17 cellular contexts compared by ENCODE assay signal in the genomic region with DNA sequence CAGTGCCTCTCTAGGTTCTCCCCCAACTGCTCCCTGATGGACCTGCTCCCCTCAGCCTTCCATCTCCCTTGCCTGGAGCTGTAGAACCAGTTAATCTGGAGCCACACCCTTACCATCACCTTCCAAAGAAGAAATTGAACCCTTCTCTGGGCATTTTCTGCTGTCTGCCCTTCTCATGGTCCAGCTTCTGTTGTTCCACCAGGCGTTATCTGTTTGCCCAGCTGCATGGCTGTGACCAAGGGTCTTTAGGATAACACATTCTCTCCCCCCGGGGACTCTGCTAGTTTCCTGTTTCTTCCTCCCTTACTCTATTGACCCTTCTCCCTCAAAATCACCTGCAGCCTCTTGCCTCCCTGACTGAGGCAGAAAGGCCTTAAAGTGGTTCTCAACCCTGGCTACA. TPM values are rescaled to one million over a fixed set of nuclear protein-coding genes. Genes with fewer than 3 reads are reported as not detected.
DNase-seq lines count a peak whose midpoint lies in the region; ATAC-seq, FAIRE-seq and TF ChIP-seq lines count a peak whose summit lies in the region.
"Had no signal": no experiment of that assay in that cellular context is flagged by ENCODE, and none has a peak within 500 bp of the region (broad histone marks: within the 10 kb centered on the region; RNA-seq: fewer than 3 reads in every experiment).

No MANE protein-coding gene starts in this region.

- peak; percentile 19 for FAIRE-seq in K562 (lab: Jason Lieb, UNC)
- FAIRE-seq in urothelium cell line (lab: Jason Lieb, UNC), result no peak

- no peak for TF ChIP-seq RAD21 in K562 (CRISPR knock-in tag; conservative IDR thresholded peaks at IDR 0.05 in 1 of 2, IDR thresholded peaks at IDR 0.05 in 1 of 2)

- H3K27me3 ChIP-seq in Caco-2 (replicated peaks; ENCODE audit: control insufficient read depth, insufficient read depth, low read length) (no peaks in the 10 kb centered on the region), H7 (ENCODE audit: control insufficient read depth, insufficient read depth, low read length) (peaks cover 25% of the 10 kb centered on the region), K562 (ENCODE audit: control insufficient read depth in 2 of 2, insufficient read depth in 2 of 2, low read length in 2 of 2) (no peaks in the 10 kb centered on the region), right cardiac atrium (ENCODE audit: control insufficient read depth, insufficient read depth) (no peaks in the 10 kb centered on the region)

- no peaks in the 10 kb centered on the region for H3K9me3 ChIP-seq in Caco-2
- H3K9me3 ChIP-seq in K562 (replicated peaks; ENCODE audit: control insufficient read depth, insufficient read depth, low read depth, low read length), result no peaks in the 10 kb centered on the region
- no peaks in the 10 kb centered on the region for H3K9me3 ChIP-seq in right cardiac atrium (ENCODE audit: control insufficient read depth, low read length)
- H3K9me3 ChIP-seq: SK-N-SH had no signal

- ATAC-seq in K562, result peak; percentile 22; the same call in 1 of the 3 replicates
- ATAC-seq in GM18867 (IDR thresholded peaks at IDR 0.05; ENCODE audit: unreplicated experiment), result no peak
- no peak for ATAC-seq in right cardiac atrium
- ATAC-seq: CD8-positive, alpha-beta T cell; Panc1; Right ventricle myocardium inferior had no signal

- H3K36me3 ChIP-seq in Caco-2 (ENCODE audit: control insufficient read depth, insufficient read depth, low read length), result no peaks in the 10 kb centered on the region
- no peaks in the 10 kb centered on the region for H3K36me3 ChIP-seq in H7 (replicated peaks; ENCODE audit: control insufficient read depth, insufficient read depth, low read length)
- H3K36me3 ChIP-seq in K562 (ENCODE audit: control insufficient read depth, insufficient read depth, low read length), result no peaks in the 10 kb centered on the region

- in situ Hi-C loops in K562 (cut with MboI), result no loop called here

- peaks cover 5% of the 10 kb centered on the region for H3K27me3 Mint-ChIP-seq in Caco-2 (ENCODE audit: insufficient read depth, unreplicated experiment)

- peak overlapping the region; percentile 20; the same call in 1 of the 2 replicates for H3K4me2 ChIP-seq in K562 (ENCODE audit: insufficient read depth, low read length)
- H3K4me2 ChIP-seq: SK-N-SH had no signal

- H3K9ac ChIP-seq in K562 (ENCODE audit: insufficient read depth in 1 of 2, low read depth in 2 of 2, low read length in 2 of 2), result peak overlapping the region in 1 of 2 experiments; percentile 4; a peak in 1 of 4 replicates
- H3K9ac ChIP-seq: SK-N-SH had no signal

- no peaks in the 10 kb centered on the region for H3K79me2 ChIP-seq in K562 (ENCODE audit: control insufficient read depth, insufficient read depth, low read length)

- H3K4me1 ChIP-seq in Caco-2, result peaks cover 10% of the 10 kb centered on the region; the same call in 1 of the 2 replicates
- peaks cover 6 to 19% of the 10 kb centered on the region in 2 experiments; a peak in 4 of 5 replicates for H3K4me1 ChIP-seq in K562 (replicated peaks in 1 of 2; ENCODE audit: control insufficient read depth in 2 of 2, insufficient read depth in 2 of 2, low read length in 2 of 2)
- H3K4me1 ChIP-seq in right cardiac atrium (ENCODE audit: control insufficient read depth, insufficient read depth, low read length), result no peaks in the 10 kb centered on the region

- no peak for TF ChIP-seq POLR2A in K562 (conservative IDR thresholded peaks at IDR 0.05)

- POLR2A ChIA-PET in Caco-2 (lab: Charles Lee), result no interaction called here
- POLR2A ChIA-PET in K562 (lab: Yijun Ruan, JAX), result interaction anchor here (0.7 to 1.1 kb wide), 3 partner anchors 9 to 13 kb away, joined by 3 to 4 read pairs (median 3); no protein-coding TSS in a partner anchor

- no peak overlapping the region for H3K4me3 Mint-ChIP-seq in Caco-2 (ENCODE audit: unreplicated experiment)

- H3K9me1 ChIP-seq in K562 (ENCODE audit: control insufficient read depth, insufficient read depth, low read length), result no peaks in the 10 kb centered on the region

- intact Hi-C loops in Caco-2 (cut with micrococcal nuclease; ENCODE audit: unreplicated experiment) (loop anchor here (5.0 kb wide), 1 partner anchor 188 kb away; no protein-coding TSS in a partner anchor), K562 (cut with micrococcal nuclease) (no loop called here), right cardiac atrium (cut with DNase I) (no loop called here)

- H4K20me1 ChIP-seq in K562 (replicated peaks; ENCODE audit: control insufficient read depth, insufficient read depth, low read length), result no peaks in the 10 kb centered on the region

- WGBS in K562 (ENCODE audit: insufficient coverage, low coverage, missing lambda C conversion rate), result 12% methylated on average over 2 of the region's 2 CpGs
- 91% methylated on average over 2 of the region's 2 CpGs for WGBS in right cardiac atrium

- no peak overlapping the region for H2AFZ ChIP-seq in K562 (ENCODE audit: low read depth, low read length)

- CTCF ChIA-PET in Caco-2 (lab: Charles Lee), result no interaction called here
- CTCF ChIA-PET in K562 (lab: Yijun Ruan, JAX; ENCODE audit: low intra/inter-chr PET ratio), result no interaction called here

- H3K4me1 Mint-ChIP-seq in Caco-2 (ENCODE audit: low read depth, unreplicated experiment), result peaks cover 7% of the 10 kb centered on the region

- peak overlapping the region; percentile 82 for H3K27ac Mint-ChIP-seq in Caco-2 (ENCODE audit: unreplicated experiment)
- H3K27ac Mint-ChIP-seq: CD8-positive, alpha-beta T cell had no signal

- H3K27ac ChIP-seq in K562 (ENCODE audit: extremely low read depth, low read depth, low read length) (no peak overlapping the region), right cardiac atrium (ENCODE audit: low read length) (no peak overlapping the region)

- no peaks in the 10 kb centered on the region for H3K36me3 Mint-ChIP-seq in Caco-2 (ENCODE audit: insufficient read depth, unreplicated experiment)
- H3K36me3 Mint-ChIP-seq: CD8-positive, alpha-beta T cell had no signal

- no peak for DNase-seq in Caco-2
- DNase-seq in H7, result peak; percentile 5
- DNase-seq in K562 (ENCODE audit: extremely low read depth in 1 of 4, low spot score in 3 of 4), result peak; percentile 16 to 45 (median 30)
- peak; percentile 41 for DNase-seq in mesenteric fat pad (ENCODE audit: low spot score)
- DNase-seq in right cardiac atrium, result no peak
- DNase-seq in urothelium cell line (ENCODE audit: low spot score), result no peak
- DNase-seq in GOT3 (lab: John Stamatoyannopoulos, UW), result no peak
- DNase-seq: Kasumi-1, NCI-H226, NCI-H526 treated with DMSO at 0.1 percent for 48 hours, SK-N-SH had no signal

- BruUV-seq in Caco-2 (replicated peaks; lab: Mats Ljungman, UMichigan) (no TSS peak), K562 (replicated peaks; lab: Mats Ljungman, UMichigan) (no TSS peak)

- peak; percentile 27; the same call in 1 of the 2 replicates for TF ChIP-seq EP300 in K562 (IDR thresholded peaks at IDR 0.05; ENCODE audit: low read length)

- H3K4me3 ChIP-seq in Caco-2 (ENCODE audit: low read depth, low read length), result no peak overlapping the region
- H3K4me3 ChIP-seq in H7 (ENCODE audit: insufficient read depth, low read depth, low read length), result no peak overlapping the region
- H3K4me3 ChIP-seq in K562, result no peak overlapping the region
- no peak overlapping the region for H3K4me3 ChIP-seq in right cardiac atrium (ENCODE audit: low read length)

- H3K9me3 Mint-ChIP-seq in Caco-2 (ENCODE audit: unreplicated experiment), result no peaks in the 10 kb centered on the region
- H3K9me3 Mint-ChIP-seq: CD8-positive, alpha-beta T cell had no signal

- no peak for TF ChIP-seq CTCF in Caco-2 (IDR thresholded peaks at IDR 0.05; ENCODE audit: insufficient read depth in 1 of 2, low read depth in 1 of 2, low read length in 1 of 2, severe bottlenecking in 1 of 2, unreplicated experiment in 1 of 2)
- no peak for TF ChIP-seq CTCF in K562 (IDR thresholded peaks at IDR 0.05 in 2 of 3, conservative IDR thresholded peaks at IDR 0.05 in 1 of 3; ENCODE audit: insufficient read depth in 2 of 3, low read depth in 1 of 3, low read length in 3 of 3)

RNA-seq across cellular contexts. Expression of gene ANKRD53, which starts 3.2 kb away (rescaled TPM):
- total RNA-seq in Caco-2 (2022) (0.16 and 0.28 TPM in 2 replicates), K562 (2014; rRNA removed) (0.20 TPM in 1 of 2 replicates, not detected in the other), K562 (2014; rRNA removed; fragmentation: Illumina TruSeq; extraction: Trizol) (not detected in 2 replicates), K562 (2015; rRNA removed; fragmentation: Illumina TruSeq; extraction: Trizol) (not detected in 2 replicates), K562 (2021) (0.18 TPM in 1 of 2 replicates, not detected in the other), mesenteric fat pad (17.6 TPM), right cardiac atrium (1 to 10 TPM in 3 of 4 donors, under 1 TPM in 1; 0.71 to 3.1 (median 1.1) TPM)
- total RNA-seq in H7 (2014; rRNA removed; shearing (Covaris generic)), result not detected in 2 replicates
- not detected in 2 replicates for total RNA-seq in K562 (2011; cell fraction: chromatin; rRNA removed; ENCODE audit: low replicate concordance)
- 0.17 TPM in 1 of 2 replicates, not detected in the other for total RNA-seq in K562 (2011; cell fraction: nucleolus; rRNA removed)
- not detected in 2 replicates for total RNA-seq in K562 (2011; cell fraction: nucleoplasm; rRNA removed)
- polyA plus RNA-seq in K562 (2011; rRNA removed) (not detected in 2 replicates), K562 (2014; fragmentation: Illumina TruSeq; extraction: Trizol) (not detected in 2 replicates), K562 (2014; fragmentation: Nextera tagmentation; extraction: Ambion mirVana) (not detected), K562 (2014; rRNA removed) (not detected in 2 replicates), right cardiac atrium (1.3 TPM)
- not detected in 2 replicates for polyA plus RNA-seq in K562 (2011; cell fraction: cytosol; rRNA removed)
- 0.07 and 0.10 TPM in 2 replicates for polyA plus RNA-seq in K562 (2011; cell fraction: nucleus; rRNA removed)
- not detected in 2 replicates for polyA plus RNA-seq in K562 (2012)
- not detected in 2 replicates for polyA minus RNA-seq in K562 (2011; rRNA and poly(A)+ RNA removed)
- not detected in 2 replicates for polyA minus RNA-seq in K562 (2011; cell fraction: cytosol; rRNA and poly(A)+ RNA removed)
- polyA minus RNA-seq in K562 (2011; cell fraction: nucleus; rRNA and poly(A)+ RNA removed), result not detected in 2 replicates
- total RNA-seq: Daoy, H4 had no signal

RNA-seq across cellular contexts. Expression of gene TEX261, which starts 19.4 kb away (rescaled TPM):
- total RNA-seq in Caco-2 (2022), result 64.1 and 70.0 TPM in 2 replicates
- total RNA-seq in H7 (2014; rRNA removed; shearing (Covaris generic)), result 13.4 and 13.5 TPM in 2 replicates
- 56.1 and 63.4 TPM in 2 replicates for total RNA-seq in K562 (2011; cell fraction: chromatin; rRNA removed; ENCODE audit: low replicate concordance)
- 49.9 and 50.0 TPM in 2 replicates for total RNA-seq in K562 (2011; cell fraction: nucleolus; rRNA removed)
- 70.2 and 95.7 TPM in 2 replicates for total RNA-seq in K562 (2011; cell fraction: nucleoplasm; rRNA removed)
- 18.3 and 29.7 TPM in 2 replicates for total RNA-seq in K562 (2014; rRNA removed)
- 44.2 and 46.1 TPM in 2 replicates for total RNA-seq in K562 (2014; rRNA removed; fragmentation: Illumina TruSeq; extraction: Trizol)
- 53.0 and 56.9 TPM in 2 replicates for total RNA-seq in K562 (2015; rRNA removed; fragmentation: Illumina TruSeq; extraction: Trizol)
- total RNA-seq in K562 (2021), result 55.3 and 60.4 TPM in 2 replicates
- polyA plus RNA-seq in K562 (2011; rRNA removed), result 50.1 and 99.5 TPM in 2 replicates
- 71.7 and 115 TPM in 2 replicates for polyA plus RNA-seq in K562 (2011; cell fraction: cytosol; rRNA removed)
- 67.7 and 143 TPM in 2 replicates for polyA plus RNA-seq in K562 (2011; cell fraction: nucleus; rRNA removed)
- polyA plus RNA-seq in K562 (2012), result 57.6 and 58.8 TPM in 2 replicates
- 99.5 and 110 TPM in 2 replicates for polyA plus RNA-seq in K562 (2014; fragmentation: Illumina TruSeq; extraction: Trizol)
- polyA plus RNA-seq in K562 (2014; fragmentation: Nextera tagmentation; extraction: Ambion mirVana), result 10 to 100 TPM; 11.9 to 16.7 TPM
- 51.9 and 64.0 TPM in 2 replicates for polyA plus RNA-seq in K562 (2014; rRNA removed)
- 27.1 and 69.7 TPM in 2 replicates for polyA minus RNA-seq in K562 (2011; rRNA and poly(A)+ RNA removed)
- polyA minus RNA-seq in K562 (2011; cell fraction: cytosol; rRNA and poly(A)+ RNA removed), result 20.5 and 38.0 TPM in 2 replicates
- polyA minus RNA-seq in K562 (2011; cell fraction: nucleus; rRNA and poly(A)+ RNA removed), result 14.7 and 15.2 TPM in 2 replicates
- total RNA-seq in mesenteric fat pad, result 86.8 TPM
- total RNA-seq in right cardiac atrium, result 10 to 100 TPM; 43.4 to 59.4 (median 51.0) TPM
- polyA plus RNA-seq in right cardiac atrium, result 37.7 TPM

RNA-seq across cellular contexts. Expression of gene ATP6V1B1, which starts 39.5 kb away (rescaled TPM):
- 2.6 and 4.0 TPM in 2 replicates for total RNA-seq in Caco-2 (2022)
- total RNA-seq in H7 (2014; rRNA removed; shearing (Covaris generic)), result 0.14 TPM in 1 of 2 replicates, not detected in the other
- total RNA-seq in K562 (2011; cell fraction: chromatin; rRNA removed; ENCODE audit: low replicate concordance), result not detected in 2 replicates
- not detected in 2 replicates for total RNA-seq in K562 (2011; cell fraction: nucleolus; rRNA removed)
- total RNA-seq in K562 (2011; cell fraction: nucleoplasm; rRNA removed), result not detected in 2 replicates
- total RNA-seq in K562 (2014; rRNA removed), result not detected in 2 replicates
- not detected in 2 replicates for total RNA-seq in K562 (2014; rRNA removed; fragmentation: Illumina TruSeq; extraction: Trizol)
- not detected in 2 replicates for total RNA-seq in K562 (2015; rRNA removed; fragmentation: Illumina TruSeq; extraction: Trizol)
- total RNA-seq in K562 (2021), result not detected in 2 replicates
- polyA plus RNA-seq in K562 (2011; rRNA removed), result not detected in 2 replicates
- not detected in 2 replicates for polyA plus RNA-seq in K562 (2011; cell fraction: cytosol; rRNA removed)
- polyA plus RNA-seq in K562 (2011; cell fraction: nucleus; rRNA removed), result not detected in 2 replicates
- polyA plus RNA-seq in K562 (2012), result not detected in 2 replicates
- polyA plus RNA-seq in K562 (2014; fragmentation: Illumina TruSeq; extraction: Trizol), result not detected in 2 replicates
- not detected for polyA plus RNA-seq in K562 (2014; fragmentation: Nextera tagmentation; extraction: Ambion mirVana)
- polyA plus RNA-seq in K562 (2014; rRNA removed), result not detected in 2 replicates
- not detected in 2 replicates for polyA minus RNA-seq in K562 (2011; rRNA and poly(A)+ RNA removed)
- polyA minus RNA-seq in K562 (2011; cell fraction: cytosol; rRNA and poly(A)+ RNA removed), result not detected in 2 replicates
- polyA minus RNA-seq in K562 (2011; cell fraction: nucleus; rRNA and poly(A)+ RNA removed), result not detected in 2 replicates
- 2.4 TPM for total RNA-seq in mesenteric fat pad
- total RNA-seq in right cardiac atrium, result under 1 TPM in 2 of 4 donors, not detected in 2; 0.26 to 0.84 TPM
- 0.93 TPM for polyA plus RNA-seq in right cardiac atrium
- total RNA-seq: CD8-positive, alpha-beta T cell; Right ventricle myocardium inferior had no signal

Comparison
In these comparisons a context has a peak if more than half of its experiments do, and no peak if none do; other contexts are left out.
1. DNase-seq: peak in H7 (single experiment), K562 (4 of 4) and mesenteric fat pad (single experiment); none in Caco-2 (0 of 2), right cardiac atrium (0 of 3), urothelium cell line (single experiment) and GOT3 (single experiment).